Comparison of ENCODE assay signal across 37 cellular contexts in genomic region chr7:93623816-93624215, GRCh38. TPM values are rescaled to one million over a fixed set of nuclear protein-coding genes. Genes with fewer than 3 reads are reported as not detected.
"Had no signal": no experiment of that assay in that cellular context is flagged by ENCODE, and none has a peak within 500 bp of the region (broad histone marks: within the 10 kb centered on the region; RNA-seq: fewer than 3 reads in every experiment).

No MANE protein-coding gene starts in this region.

- H3K4me1 ChIP-seq: adrenal gland, ascending aorta, body of pancreas, breast epithelium had no signal

- DNase-seq: activated effector memory CD4-positive, alpha-beta T cell treated with anti-CD3 and anti-CD28 coated beads, Interleukin-2, amount 50 U/mL, for 16 hours; activated effector memory CD4-positive, alpha-beta T cell treated with Interleukin-2 at 50 U/mL for 16 hours; activated gamma-delta T cell; activated gamma-delta T cell treated with Interleukin-2 at 50 U/mL for 16 hours; activated naive CD4-positive, alpha-beta T cell; activated naive CD4-positive, alpha-beta T cell treated with anti-CD3 and anti-CD28 coated beads for 36 hours; activated naive CD4-positive, alpha-beta T cell treated with anti-CD3 and anti-CD28 coated beads, Interleukin-2, amount 10 ng/mL, durations not matched to agents 7 days and 5 days; activated naive CD4-positive, alpha-beta T cell treated with anti-CD3 and anti-CD28 coated beads, Interleukin-2, amount 50 U/mL, for 16 hours; activated naive CD4-positive, alpha-beta T cell treated with Interleukin-2 at 50 U/mL for 16 hours; activated naive CD8-positive, alpha-beta T cell treated with anti-CD3 and anti-CD28 coated beads for 36 hours; activated naive CD8-positive, alpha-beta T cell treated with anti-CD3 and anti-CD28 coated beads, Interleukin-2, amount 10 ng/mL, durations not matched to agents 7 days and 5 days; activated naive CD8-positive, alpha-beta T cell treated with anti-CD3 and anti-CD28 coated beads, Interleukin-2, amount 50 U/mL, for 24 hours; activated T-cell treated with anti-CD3 and anti-CD28 coated beads, Interleukin-2, amount 50 U/mL, for 24 hours; activated T-cell treated with anti-CD3 and anti-CD28 coated beads, Interleukin-2, amount 50 U/mL, for 4 hours; activated T-cell treated with anti-CD3 and anti-CD28 coated beads, Interleukin-2, amount 50 U/mL, for 48 hours; activated T-cell treated with anti-CD3 and anti-CD28 coated beads, Interleukin-2, amount 50 U/mL, for 72 hours; adrenal gland; amniotic stem cell; amygdala; anterior cingulate cortex; aorta; body of pancreas; brain microvascular endothelial cell; caudate nucleus; central memory CD4-positive, alpha-beta T cell; cerebellar nuclear complex had no signal

- H3K27ac ChIP-seq: adrenal gland, ascending aorta, body of pancreas, brain microvascular endothelial cell, breast epithelium, cardiac muscle cell had no signal

- H3K9me3 ChIP-seq: adrenal gland, ascending aorta had no signal

- H3K4me3 ChIP-seq: adrenal gland, ascending aorta, body of pancreas, breast epithelium, cardiac muscle cell had no signal

- FAIRE-seq: astrocyte, bronchial epithelial cell had no signal

- ATAC-seq: activated naive CD4-positive, alpha-beta T cell treated with anti-CD3 and anti-CD28 coated beads, Interleukin-2, amount 50 U/mL, for 72 hours; activated naive CD8-positive, alpha-beta T cell treated with anti-CD3 and anti-CD28 coated beads, Interleukin-2, amount 50 U/mL, for 24 hours; activated T-cell treated with anti-CD3 and anti-CD28 coated beads, Interleukin-2, amount 50 U/mL, for 4 hours; activated T-cell treated with anti-CD3 and anti-CD28 coated beads, Interleukin-2, amount 50 U/mL, for 72 hours; activated T-helper 17 cell treated with anti-CD3 and anti-CD28 coated beads, Interleukin-2, amount 50 U/mL, for 72 hours; body of pancreas had no signal

- H3K36me3 ChIP-seq: adrenal gland, ascending aorta, brain microvascular endothelial cell, breast epithelium, cardiac muscle cell had no signal

- H3K27me3 ChIP-seq: adrenal gland, ascending aorta, body of pancreas, brain microvascular endothelial cell, breast epithelium, cardiac muscle cell had no signal

RNA-seq across cellular contexts. Expression of gene CALCR, which starts 49.3 kb away (rescaled TPM):
- total RNA-seq: activated naive CD4-positive, alpha-beta T cell treated with anti-CD3 and anti-CD28 coated beads for 36 hours; activated naive CD4-positive, alpha-beta T cell treated with anti-CD3 and anti-CD28 coated beads, Interleukin-2, amount 50 U/mL, for 72 hours; activated naive CD8-positive, alpha-beta T cell treated with anti-CD3 and anti-CD28 coated beads for 36 hours; activated naive CD8-positive, alpha-beta T cell treated with anti-CD3 and anti-CD28 coated beads, Interleukin-2, amount 10 ng/mL, durations not matched to agents 7 days and 5 days; activated T-cell treated with anti-CD3 and anti-CD28 coated beads, Interleukin-2, amount 50 U/mL, for 4 hours; activated T-cell treated with anti-CD3 and anti-CD28 coated beads, Interleukin-2, amount 50 U/mL, for 72 hours; activated T-helper 1 cell treated with anti-CD3 and anti-CD28 coated beads, Interleukin-12 subunit alpha, Interleukin-12 subunit beta, Interleukin-2, Interleukin-4 antibody, amounts not matched to agents 30 ng/mL and 10 ng/mL and 1 ng/mL, durations not matched to agents 14 hours and 24 hours and 36 hours; activated T-helper 17 cell treated with anti-CD3 and anti-CD28 coated beads, Interleukin-2, amount 50 U/mL, for 72 hours; activated T-helper 2 cell treated with anti-CD3 and anti-CD28 coated beads, Interferon-gamma antibody, Interleukin-2, Interleukin-4, amounts not matched to agents 10 μg/mL and 5 μg/mL and 100 μg/mL, durations not matched to agents 14 hours and 24 hours and 36 hours; ascending aorta; body of pancreas; bronchial epithelial cell; cardiac muscle cell; cardiac septum had no signal
- polyA plus RNA-seq: adipose tissue, cardiac muscle cell had no signal
